ENCODE assay signal across 1 cellular context in the genomic region with DNA sequence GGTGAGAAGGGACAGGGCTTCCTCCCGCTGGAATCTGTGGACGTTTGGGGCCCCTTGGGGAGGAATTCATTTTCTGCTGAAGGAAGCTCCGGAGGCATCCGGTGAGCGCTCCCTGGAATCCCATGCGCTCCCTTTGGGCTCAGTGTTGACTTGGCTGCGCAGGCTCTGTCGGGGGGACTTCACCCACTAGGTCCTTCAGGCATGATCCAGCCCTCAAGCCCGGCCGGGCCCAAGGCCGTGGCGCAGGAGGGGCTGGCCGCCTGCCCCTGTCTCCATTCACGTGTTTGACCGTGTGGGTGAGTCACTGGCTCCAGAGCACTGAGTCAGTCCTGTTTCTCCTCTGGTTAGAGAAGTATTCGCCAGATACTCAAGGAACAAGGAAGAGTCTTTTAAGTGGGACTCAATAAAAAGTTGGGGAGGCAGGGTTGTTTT.
TF ChIP-seq lines count a peak whose summit lies in the region.

No MANE protein-coding gene starts in this region.

TF ChIP-seq in HepG2, 621 proteins besides CTCF, POLR2A, EP300 and RAD21 (continued from another document and continues in another):
- TF ChIP-seq, protein P1, sequence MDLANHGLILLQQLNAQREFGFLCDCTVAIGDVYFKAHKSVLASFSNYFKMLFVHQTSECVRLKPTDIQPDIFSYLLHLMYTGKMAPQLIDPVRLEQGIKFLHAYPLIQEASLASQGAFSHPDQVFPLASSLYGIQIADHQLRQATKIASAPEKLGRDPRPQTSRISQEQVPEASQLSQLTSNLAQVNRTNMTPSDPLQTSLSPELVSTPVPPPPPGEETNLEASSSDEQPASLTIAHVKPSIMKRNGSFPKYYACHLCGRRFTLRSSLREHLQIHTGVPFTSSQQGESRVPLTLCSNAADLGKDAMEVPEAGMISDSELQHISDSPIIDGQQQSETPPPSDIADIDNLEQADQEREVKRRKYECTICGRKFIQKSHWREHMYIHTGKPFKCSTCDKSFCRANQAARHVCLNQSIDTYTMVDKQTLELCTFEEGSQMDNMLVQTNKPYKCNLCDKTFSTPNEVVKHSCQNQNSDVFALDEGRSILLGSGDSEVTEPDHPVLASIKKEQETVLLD (CRISPR knock-in tag; IDR thresholded peaks at IDR 0.05; ENCODE audit: low read depth) = no peak
- TF ChIP-seq ZBTB20 (CRISPR knock-in tag; IDR thresholded peaks at IDR 0.05; ENCODE audit: borderline replicate concordance, low read depth) (no peak), ZNF451 (CRISPR knock-in tag; IDR thresholded peaks at IDR 0.05) (0 out of 2 replicates have a peak, but pooled peaks have one; percentile 28), ZNF501 (CRISPR knock-in tag; IDR thresholded peaks at IDR 0.05) (peak; percentile 63; the same call in 1 of the 2 replicates), MED1 (CRISPR knock-in tag; IDR thresholded peaks at IDR 0.05) (0 out of 2 replicates have a peak, but pooled peaks have one; percentile 18), PHF5A (CRISPR knock-in tag; IDR thresholded peaks at IDR 0.05; ENCODE audit: low read depth, unreplicated experiment) (no peak), KDM6A (CRISPR knock-in tag; IDR thresholded peaks at IDR 0.05; ENCODE audit: low read depth) (no peak), MAF1 (CRISPR knock-in tag; IDR thresholded peaks at IDR 0.05; ENCODE audit: borderline replicate concordance) (no peak), STAT5B (CRISPR knock-in tag; IDR thresholded peaks at IDR 0.05) (no peak), MTA3 (CRISPR knock-in tag; IDR thresholded peaks at IDR 0.05) (no peak), PHF20 (CRISPR knock-in tag; IDR thresholded peaks at IDR 0.05) (peak; percentile 51; the same call in 1 of the 2 replicates), KDM3A (CRISPR knock-in tag; IDR thresholded peaks at IDR 0.05; ENCODE audit: low read depth) (no peak), NCOR1 (IDR thresholded peaks at IDR 0.05; ENCODE audit: borderline replicate concordance, low read length) (no peak), POLR2AphosphoS5 (IDR thresholded peaks at IDR 0.05; ENCODE audit: low read depth, low read length) (no peak), CENPT (CRISPR knock-in tag; IDR thresholded peaks at IDR 0.05; ENCODE audit: low read depth) (no peak), ZNF260 (CRISPR knock-in tag; IDR thresholded peaks at IDR 0.05; ENCODE audit: borderline replicate concordance, low read depth) (no peak), TBP (CRISPR knock-in tag; IDR thresholded peaks at IDR 0.05) (no peak), TEAD2 (CRISPR knock-in tag; IDR thresholded peaks at IDR 0.05) (no peak), MBD4 (IDR thresholded peaks at IDR 0.05; ENCODE audit: borderline replicate concordance, low read length) (no peak), TBL1XR1 (IDR thresholded peaks at IDR 0.05; ENCODE audit: borderline replicate concordance, low read length, partially characterized antibody) (no peak), ZNF737 (CRISPR knock-in tag; IDR thresholded peaks at IDR 0.05; ENCODE audit: borderline replicate concordance) (no peak), AGO2 (optimal IDR thresholded peaks at IDR 0.05; ENCODE audit: low read depth, low read length) (peak; percentile 43), ZNF572 (CRISPR knock-in tag; IDR thresholded peaks at IDR 0.05) (no peak), FOSL1 (CRISPR knock-in tag; IDR thresholded peaks at IDR 0.05; ENCODE audit: borderline replicate concordance) (0 out of 2 replicates have a peak, but pooled peaks have one; percentile 42), ZNF589 (CRISPR knock-in tag; conservative IDR thresholded peaks at IDR 0.05) (0 out of 2 replicates have a peak, but pooled peaks have one; percentile 47), NONO (IDR thresholded peaks at IDR 0.05) (no peak), NONO (CRISPR knock-in tag; conservative IDR thresholded peaks at IDR 0.05) (0 out of 2 replicates have a peak, but pooled peaks have one; percentile 33)
- TF ChIP-seq, protein P2, sequence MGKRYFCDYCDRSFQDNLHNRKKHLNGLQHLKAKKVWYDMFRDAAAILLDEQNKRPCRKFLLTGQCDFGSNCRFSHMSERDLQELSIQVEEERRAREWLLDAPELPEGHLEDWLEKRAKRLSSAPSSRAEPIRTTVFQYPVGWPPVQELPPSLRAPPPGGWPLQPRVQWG (CRISPR knock-in tag; IDR thresholded peaks at IDR 0.05; ENCODE audit: borderline replicate concordance, low read depth) = no peak
- TF ChIP-seq, protein P3, sequence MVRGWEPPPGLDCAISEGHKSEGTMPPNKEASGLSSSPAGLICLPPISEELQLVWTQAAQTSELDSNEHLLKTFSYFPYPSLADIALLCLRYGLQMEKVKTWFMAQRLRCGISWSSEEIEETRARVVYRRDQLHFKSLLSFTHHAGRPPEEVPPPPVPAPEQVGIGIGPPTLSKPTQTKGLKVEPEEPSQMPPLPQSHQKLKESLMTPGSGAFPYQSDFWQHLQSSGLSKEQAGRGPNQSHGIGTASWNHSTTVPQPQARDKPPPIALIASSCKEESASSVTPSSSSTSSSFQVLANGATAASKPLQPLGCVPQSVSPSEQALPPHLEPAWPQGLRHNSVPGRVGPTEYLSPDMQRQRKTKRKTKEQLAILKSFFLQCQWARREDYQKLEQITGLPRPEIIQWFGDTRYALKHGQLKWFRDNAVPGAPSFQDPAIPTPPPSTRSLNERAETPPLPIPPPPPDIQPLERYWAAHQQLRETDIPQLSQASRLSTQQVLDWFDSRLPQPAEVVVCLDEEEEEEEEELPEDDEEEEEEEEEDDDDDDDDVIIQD (CRISPR knock-in tag; IDR thresholded peaks at IDR 0.05; ENCODE audit: low read depth) = no peak
- TF ChIP-seq, protein P4, sequence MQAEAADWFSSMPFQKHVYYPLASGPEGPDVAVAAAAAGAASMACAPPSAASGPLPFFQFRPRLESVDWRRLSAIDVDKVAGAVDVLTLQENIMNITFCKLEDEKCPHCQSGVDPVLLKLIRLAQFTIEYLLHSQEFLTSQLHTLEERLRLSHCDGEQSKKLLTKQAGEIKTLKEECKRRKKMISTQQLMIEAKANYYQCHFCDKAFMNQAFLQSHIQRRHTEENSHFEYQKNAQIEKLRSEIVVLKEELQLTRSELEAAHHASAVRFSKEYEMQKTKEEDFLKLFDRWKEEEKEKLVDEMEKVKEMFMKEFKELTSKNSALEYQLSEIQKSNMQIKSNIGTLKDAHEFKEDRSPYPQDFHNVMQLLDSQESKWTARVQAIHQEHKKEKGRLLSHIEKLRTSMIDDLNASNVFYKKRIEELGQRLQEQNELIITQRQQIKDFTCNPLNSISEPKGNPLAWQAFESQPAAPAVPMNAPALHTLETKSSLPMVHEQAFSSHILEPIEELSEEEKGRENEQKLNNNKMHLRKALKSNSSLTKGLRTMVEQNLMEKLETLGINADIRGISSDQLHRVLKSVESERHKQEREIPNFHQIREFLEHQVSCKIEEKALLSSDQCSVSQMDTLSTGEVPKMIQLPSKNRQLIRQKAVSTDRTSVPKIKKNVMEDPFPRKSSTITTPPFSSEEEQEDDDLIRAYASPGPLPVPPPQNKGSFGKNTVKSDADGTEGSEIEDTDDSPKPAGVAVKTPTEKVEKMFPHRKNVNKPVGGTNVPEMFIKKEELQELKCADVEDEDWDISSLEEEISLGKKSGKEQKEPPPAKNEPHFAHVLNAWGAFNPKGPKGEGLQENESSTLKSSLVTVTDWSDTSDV (CRISPR knock-in tag; IDR thresholded peaks at IDR 0.05) = no peak
- TF ChIP-seq, protein P5, sequence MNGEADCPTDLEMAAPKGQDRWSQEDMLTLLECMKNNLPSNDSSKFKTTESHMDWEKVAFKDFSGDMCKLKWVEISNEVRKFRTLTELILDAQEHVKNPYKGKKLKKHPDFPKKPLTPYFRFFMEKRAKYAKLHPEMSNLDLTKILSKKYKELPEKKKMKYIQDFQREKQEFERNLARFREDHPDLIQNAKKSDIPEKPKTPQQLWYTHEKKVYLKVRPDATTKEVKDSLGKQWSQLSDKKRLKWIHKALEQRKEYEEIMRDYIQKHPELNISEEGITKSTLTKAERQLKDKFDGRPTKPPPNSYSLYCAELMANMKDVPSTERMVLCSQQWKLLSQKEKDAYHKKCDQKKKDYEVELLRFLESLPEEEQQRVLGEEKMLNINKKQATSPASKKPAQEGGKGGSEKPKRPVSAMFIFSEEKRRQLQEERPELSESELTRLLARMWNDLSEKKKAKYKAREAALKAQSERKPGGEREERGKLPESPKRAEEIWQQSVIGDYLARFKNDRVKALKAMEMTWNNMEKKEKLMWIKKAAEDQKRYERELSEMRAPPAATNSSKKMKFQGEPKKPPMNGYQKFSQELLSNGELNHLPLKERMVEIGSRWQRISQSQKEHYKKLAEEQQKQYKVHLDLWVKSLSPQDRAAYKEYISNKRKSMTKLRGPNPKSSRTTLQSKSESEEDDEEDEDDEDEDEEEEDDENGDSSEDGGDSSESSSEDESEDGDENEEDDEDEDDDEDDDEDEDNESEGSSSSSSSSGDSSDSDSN (CRISPR knock-in tag; IDR thresholded peaks at IDR 0.05) = peak; percentile 77
- TF ChIP-seq, protein P6, sequence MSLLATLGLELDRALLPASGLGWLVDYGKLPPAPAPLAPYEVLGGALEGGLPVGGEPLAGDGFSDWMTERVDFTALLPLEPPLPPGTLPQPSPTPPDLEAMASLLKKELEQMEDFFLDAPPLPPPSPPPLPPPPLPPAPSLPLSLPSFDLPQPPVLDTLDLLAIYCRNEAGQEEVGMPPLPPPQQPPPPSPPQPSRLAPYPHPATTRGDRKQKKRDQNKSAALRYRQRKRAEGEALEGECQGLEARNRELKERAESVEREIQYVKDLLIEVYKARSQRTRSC (CRISPR knock-in tag; IDR thresholded peaks at IDR 0.05; ENCODE audit: low read depth) = no peak
- TF ChIP-seq, protein P7, sequence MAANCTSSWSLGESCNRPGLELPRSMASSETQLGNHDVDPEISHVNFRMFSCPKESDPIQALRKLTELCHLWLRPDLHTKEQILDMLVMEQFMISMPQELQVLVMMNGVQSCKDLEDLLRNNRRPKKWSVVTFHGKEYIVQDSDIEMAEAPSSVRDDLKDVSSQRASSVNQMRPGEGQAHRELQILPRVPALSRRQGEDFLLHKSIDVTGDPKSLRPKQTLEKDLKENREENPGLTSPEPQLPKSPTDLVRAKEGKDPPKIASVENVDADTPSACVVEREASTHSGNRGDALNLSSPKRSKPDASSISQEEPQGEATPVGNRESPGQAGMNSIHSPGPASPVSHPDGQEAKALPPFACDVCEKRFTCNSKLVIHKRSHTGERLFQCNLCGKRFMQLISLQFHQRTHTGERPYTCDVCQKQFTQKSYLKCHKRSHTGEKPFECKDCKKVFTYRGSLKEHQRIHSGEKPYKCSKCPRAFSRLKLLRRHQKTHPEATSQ (CRISPR knock-in tag; IDR thresholded peaks at IDR 0.05; ENCODE audit: borderline replicate concordance) = no peak
- TF ChIP-seq, protein P8, sequence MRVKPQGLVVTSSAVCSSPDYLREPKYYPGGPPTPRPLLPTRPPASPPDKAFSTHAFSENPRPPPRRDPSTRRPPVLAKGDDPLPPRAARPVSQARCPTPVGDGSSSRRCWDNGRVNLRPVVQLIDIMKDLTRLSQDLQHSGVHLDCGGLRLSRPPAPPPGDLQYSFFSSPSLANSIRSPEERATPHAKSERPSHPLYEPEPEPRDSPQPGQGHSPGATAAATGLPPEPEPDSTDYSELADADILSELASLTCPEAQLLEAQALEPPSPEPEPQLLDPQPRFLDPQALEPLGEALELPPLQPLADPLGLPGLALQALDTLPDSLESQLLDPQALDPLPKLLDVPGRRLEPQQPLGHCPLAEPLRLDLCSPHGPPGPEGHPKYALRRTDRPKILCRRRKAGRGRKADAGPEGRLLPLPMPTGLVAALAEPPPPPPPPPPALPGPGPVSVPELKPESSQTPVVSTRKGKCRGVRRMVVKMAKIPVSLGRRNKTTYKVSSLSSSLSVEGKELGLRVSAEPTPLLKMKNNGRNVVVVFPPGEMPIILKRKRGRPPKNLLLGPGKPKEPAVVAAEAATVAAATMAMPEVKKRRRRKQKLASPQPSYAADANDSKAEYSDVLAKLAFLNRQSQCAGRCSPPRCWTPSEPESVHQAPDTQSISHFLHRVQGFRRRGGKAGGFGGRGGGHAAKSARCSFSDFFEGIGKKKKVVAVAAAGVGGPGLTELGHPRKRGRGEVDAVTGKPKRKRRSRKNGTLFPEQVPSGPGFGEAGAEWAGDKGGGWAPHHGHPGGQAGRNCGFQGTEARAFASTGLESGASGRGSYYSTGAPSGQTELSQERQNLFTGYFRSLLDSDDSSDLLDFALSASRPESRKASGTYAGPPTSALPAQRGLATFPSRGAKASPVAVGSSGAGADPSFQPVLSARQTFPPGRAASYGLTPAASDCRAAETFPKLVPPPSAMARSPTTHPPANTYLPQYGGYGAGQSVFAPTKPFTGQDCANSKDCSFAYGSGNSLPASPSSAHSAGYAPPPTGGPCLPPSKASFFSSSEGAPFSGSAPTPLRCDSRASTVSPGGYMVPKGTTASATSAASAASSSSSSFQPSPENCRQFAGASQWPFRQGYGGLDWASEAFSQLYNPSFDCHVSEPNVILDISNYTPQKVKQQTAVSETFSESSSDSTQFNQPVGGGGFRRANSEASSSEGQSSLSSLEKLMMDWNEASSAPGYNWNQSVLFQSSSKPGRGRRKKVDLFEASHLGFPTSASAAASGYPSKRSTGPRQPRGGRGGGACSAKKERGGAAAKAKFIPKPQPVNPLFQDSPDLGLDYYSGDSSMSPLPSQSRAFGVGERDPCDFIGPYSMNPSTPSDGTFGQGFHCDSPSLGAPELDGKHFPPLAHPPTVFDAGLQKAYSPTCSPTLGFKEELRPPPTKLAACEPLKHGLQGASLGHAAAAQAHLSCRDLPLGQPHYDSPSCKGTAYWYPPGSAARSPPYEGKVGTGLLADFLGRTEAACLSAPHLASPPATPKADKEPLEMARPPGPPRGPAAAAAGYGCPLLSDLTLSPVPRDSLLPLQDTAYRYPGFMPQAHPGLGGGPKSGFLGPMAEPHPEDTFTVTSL (CRISPR knock-in tag; IDR thresholded peaks at IDR 0.05; ENCODE audit: borderline replicate concordance) = no peak
- TF ChIP-seq, protein P9, sequence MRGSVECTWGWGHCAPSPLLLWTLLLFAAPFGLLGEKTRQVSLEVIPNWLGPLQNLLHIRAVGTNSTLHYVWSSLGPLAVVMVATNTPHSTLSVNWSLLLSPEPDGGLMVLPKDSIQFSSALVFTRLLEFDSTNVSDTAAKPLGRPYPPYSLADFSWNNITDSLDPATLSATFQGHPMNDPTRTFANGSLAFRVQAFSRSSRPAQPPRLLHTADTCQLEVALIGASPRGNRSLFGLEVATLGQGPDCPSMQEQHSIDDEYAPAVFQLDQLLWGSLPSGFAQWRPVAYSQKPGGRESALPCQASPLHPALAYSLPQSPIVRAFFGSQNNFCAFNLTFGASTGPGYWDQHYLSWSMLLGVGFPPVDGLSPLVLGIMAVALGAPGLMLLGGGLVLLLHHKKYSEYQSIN (CRISPR knock-in tag; IDR thresholded peaks at IDR 0.05; ENCODE audit: borderline replicate concordance) = no peak
- TF ChIP-seq, protein P10, sequence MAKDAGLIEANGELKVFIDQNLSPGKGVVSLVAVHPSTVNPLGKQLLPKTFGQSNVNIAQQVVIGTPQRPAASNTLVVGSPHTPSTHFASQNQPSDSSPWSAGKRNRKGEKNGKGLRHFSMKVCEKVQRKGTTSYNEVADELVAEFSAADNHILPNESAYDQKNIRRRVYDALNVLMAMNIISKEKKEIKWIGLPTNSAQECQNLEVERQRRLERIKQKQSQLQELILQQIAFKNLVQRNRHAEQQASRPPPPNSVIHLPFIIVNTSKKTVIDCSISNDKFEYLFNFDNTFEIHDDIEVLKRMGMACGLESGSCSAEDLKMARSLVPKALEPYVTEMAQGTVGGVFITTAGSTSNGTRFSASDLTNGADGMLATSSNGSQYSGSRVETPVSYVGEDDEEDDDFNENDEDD (CRISPR knock-in tag; IDR thresholded peaks at IDR 0.05; ENCODE audit: borderline replicate concordance) = no peak
